ENCODE assay signal across 1 cellular context in genomic region chr20:53613748-53614147, GRCh38.
TF ChIP-seq lines count a peak whose summit lies in the region.

No MANE protein-coding gene starts in this region.

TF ChIP-seq in SK-N-SH treated with all-trans-retinoic acid at 6 μM for 48 hours, 23 proteins besides CTCF, POLR2A, EP300 and RAD21 (continued from another document):
- no peak for TF ChIP-seq PATZ1 (CRISPR knock-in tag; IDR thresholded peaks at IDR 0.05; ENCODE audit: borderline replicate concordance)
- no peak for TF ChIP-seq CREB5 (CRISPR knock-in tag; IDR thresholded peaks at IDR 0.05; ENCODE audit: low read depth)
- TF ChIP-seq TCF4 (CRISPR knock-in tag; IDR thresholded peaks at IDR 0.05; ENCODE audit: borderline replicate concordance): no peak
- TF ChIP-seq TOX (CRISPR knock-in tag; IDR thresholded peaks at IDR 0.05; ENCODE audit: borderline replicate concordance): no peak
- TF ChIP-seq ZNF565 (CRISPR knock-in tag; conservative IDR thresholded peaks at IDR 0.05; ENCODE audit: low read depth): no peak
- no peak for TF ChIP-seq ZFP3 (CRISPR knock-in tag; IDR thresholded peaks at IDR 0.05)
- TF ChIP-seq ARNTL (CRISPR knock-in tag; IDR thresholded peaks at IDR 0.05; ENCODE audit: borderline replicate concordance, low read depth): no peak
- TF ChIP-seq TSHZ2 (CRISPR knock-in tag; IDR thresholded peaks at IDR 0.05): no peak
TF ChIP-seq in SK-N-SH treated with all-trans-retinoic acid at 6 μM for 48 hours: peak in this region for 0.
